ENCODE assay signal across 32 cellular contexts in the genomic region with DNA sequence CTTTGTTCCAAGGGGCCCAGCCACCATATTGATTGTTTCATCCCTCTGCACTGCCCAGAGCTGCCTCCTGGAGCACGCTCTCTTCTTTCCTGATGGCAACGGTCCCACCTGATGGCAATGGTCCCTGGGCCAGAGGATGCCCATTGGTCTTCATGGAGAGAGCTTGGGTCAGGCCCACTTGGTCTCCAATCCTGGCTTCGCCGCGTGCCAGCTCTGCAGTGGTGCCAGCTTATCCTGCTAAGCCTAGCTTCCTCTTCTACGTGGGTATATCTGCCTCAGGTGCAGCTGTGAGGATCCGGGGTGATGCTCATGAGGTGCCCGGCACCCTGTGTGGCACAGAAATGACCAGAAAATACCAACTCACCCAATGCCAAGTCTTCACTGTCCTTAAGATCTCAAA.
"Had no signal": no experiment of that assay in that cellular context is flagged by ENCODE, and none has a peak within 500 bp of the region (broad histone marks: within the 10 kb centered on the region; RNA-seq: fewer than 3 reads in every experiment).

No MANE protein-coding gene starts in this region.

- H3K27me3 Mint-ChIP-seq: activated B cell treated with CpG ODN at 0.5 μM for 24 hours had no signal

- H3K27me3 ChIP-seq: adrenal gland had no signal

- H3K9me3 Mint-ChIP-seq: activated B cell treated with CpG ODN at 0.5 μM for 24 hours; activated CD8-positive, alpha-beta T cell treated with anti-CD3 and anti-CD28 coated beads for 36 hours; activated naive CD4-positive, alpha-beta T cell treated with anti-CD3 and anti-CD28 coated beads for 36 hours; activated naive CD4-positive, alpha-beta T cell treated with anti-CD3 and anti-CD28 coated beads, Interleukin-2, amount 50 U/mL, for 72 hours; activated T-cell treated with anti-CD3 and anti-CD28 coated beads, Interleukin-2, amount 50 U/mL, for 24 hours; activated T-helper 1 cell treated with anti-CD3 and anti-CD28 coated beads, Interleukin-12 subunit alpha, Interleukin-12 subunit beta, Interleukin-2, Interleukin-4 antibody, amounts not matched to agents 30 ng/mL and 10 ng/mL and 1 ng/mL, durations not matched to agents 14 hours and 24 hours and 36 hours; brain had no signal

- H3K4me1 ChIP-seq: adrenal gland had no signal

- H3K27ac Mint-ChIP-seq: activated B cell treated with CpG ODN at 0.5 μM for 24 hours; activated CD8-positive, alpha-beta T cell treated with anti-CD3 and anti-CD28 coated beads for 36 hours; activated naive CD4-positive, alpha-beta T cell treated with anti-CD3 and anti-CD28 coated beads for 36 hours; activated naive CD4-positive, alpha-beta T cell treated with anti-CD3 and anti-CD28 coated beads, Interleukin-2, amount 50 U/mL, for 72 hours; activated T-cell treated with anti-CD3 and anti-CD28 coated beads, Interleukin-2, amount 50 U/mL, for 24 hours; activated T-helper 1 cell treated with anti-CD3 and anti-CD28 coated beads, Interleukin-12 subunit alpha, Interleukin-12 subunit beta, Interleukin-2, Interleukin-4 antibody, amounts not matched to agents 30 ng/mL and 10 ng/mL and 1 ng/mL, durations not matched to agents 14 hours and 24 hours and 36 hours had no signal

- H3K36me3 ChIP-seq: adrenal gland had no signal

- FAIRE-seq: K562 had no signal

- H3K9me3 ChIP-seq: adrenal gland had no signal

- H3K4me3 ChIP-seq: adrenal gland, K562, PC-9 had no signal

- H2AFZ ChIP-seq: PC-9 had no signal

- DNase-seq: activated B cell treated with CpG ODN at 0.5 μM for 24 hours; activated CD4-positive, alpha-beta T cell treated with anti-CD3 and anti-CD28 coated beads for 4 hours; activated CD4-positive, alpha-beta T cell treated with anti-CD3 and anti-CD28 coated beads, Interleukin-2, amount 50 U/mL, for 4 hours; activated CD4-positive, CD25-positive, alpha-beta regulatory T cell treated with anti-CD3 and anti-CD28 coated beads, Interleukin-2, amount 50 U/mL, for 72 hours; activated CD8-positive, alpha-beta T cell treated with anti-CD3 and anti-CD28 coated beads for 36 hours; activated gamma-delta T cell treated with Interleukin-2 at 50 U/mL for 16 hours; activated naive CD4-positive, alpha-beta T cell treated with anti-CD3 and anti-CD28 coated beads for 36 hours; activated T-cell treated with anti-CD3 and anti-CD28 coated beads, Interleukin-2, amount 50 U/mL, for 24 hours; caudate nucleus; NCI-H1092 treated with DMSO at 0.1 percent for 48 hours; NCI-H1417; NCI-H146; NCI-H187; NCI-H2029 treated with DMSO at 0.1 percent for 48 hours; NCI-H2107; NCI-H2171; NCI-H510A; NCI-H526; NCI-H748 treated with DMSO at 0.1 percent for 48 hours; NK-92 treated with Interleukin-12 subunit alpha and Interleukin-12 subunit beta, amount 100 ng/mL, for 24 hours; PC-9; Right ventricle myocardium superior; SW 1271; T-helper 1 cell; T-helper 2 cell; T-helper 9 cell had no signal

- H3K4me1 Mint-ChIP-seq: activated B cell treated with CpG ODN at 0.5 μM for 24 hours had no signal

- H3K36me3 Mint-ChIP-seq: activated naive CD4-positive, alpha-beta T cell treated with anti-CD3 and anti-CD28 coated beads, Interleukin-2, amount 50 U/mL, for 72 hours; brain had no signal

- H3K4me3 Mint-ChIP-seq: activated B cell treated with CpG ODN at 0.5 μM for 24 hours; activated CD8-positive, alpha-beta T cell treated with anti-CD3 and anti-CD28 coated beads for 36 hours; activated naive CD4-positive, alpha-beta T cell treated with anti-CD3 and anti-CD28 coated beads for 36 hours; activated T-cell treated with anti-CD3 and anti-CD28 coated beads, Interleukin-2, amount 50 U/mL, for 24 hours; activated T-helper 1 cell treated with anti-CD3 and anti-CD28 coated beads, Interleukin-12 subunit alpha, Interleukin-12 subunit beta, Interleukin-2, Interleukin-4 antibody, amounts not matched to agents 30 ng/mL and 10 ng/mL and 1 ng/mL, durations not matched to agents 14 hours and 24 hours and 36 hours; brain had no signal

- H3K4me2 ChIP-seq: PC-9 had no signal

- H3K27ac ChIP-seq: adrenal gland, PC-9, VCaP had no signal

- ATAC-seq: activated CD8-positive, alpha-beta T cell treated with anti-CD3 and anti-CD28 coated beads for 36 hours; activated naive CD4-positive, alpha-beta T cell treated with anti-CD3 and anti-CD28 coated beads, Interleukin-2, amount 50 U/mL, for 72 hours; K562 had no signal
